ENCODE assay signal across 7 cellular contexts in genomic region chr13:112661291-112661690, GRCh38.
"Had no signal": no experiment of that assay in that cellular context is flagged by ENCODE, and none has a peak within 500 bp of the region (broad histone marks: within the 10 kb centered on the region; RNA-seq: fewer than 3 reads in every experiment).

No MANE protein-coding gene starts in this region.

- H3K27ac ChIP-seq: HL-60, KMS-11 had no signal

- H3K9ac ChIP-seq: KMS-11 had no signal

- ATAC-seq: HepG2 had no signal

- FAIRE-seq: HepG2, HTR-8/SVneo had no signal

- H3K4me2 ChIP-seq: KMS-11 had no signal

- DNase-seq: IMR-90, KBM-7, KG1 had no signal
